In the genomic region with DNA sequence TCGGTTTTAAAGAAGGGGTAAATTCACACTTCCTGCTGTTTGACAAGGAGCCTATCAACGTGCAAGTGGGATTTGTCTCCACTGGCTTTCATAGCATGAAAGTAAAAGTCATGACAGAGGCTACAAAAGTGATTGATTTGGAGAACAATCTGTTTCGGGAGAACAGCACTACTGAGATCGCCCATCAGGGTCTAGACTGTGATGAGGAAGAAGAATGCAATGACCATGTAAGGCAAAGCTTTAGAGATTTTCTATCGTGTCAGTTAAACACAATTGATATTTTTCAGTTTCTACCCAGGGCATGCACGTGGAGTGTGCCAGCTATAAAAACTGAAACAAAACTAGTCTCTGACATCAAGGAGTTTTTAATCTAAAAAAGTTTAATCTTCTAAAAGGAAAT, we compare ENCODE assay signal across 1 cellular context.
TF ChIP-seq lines count a peak whose summit lies in the region.

No MANE protein-coding gene starts in this region.

TF ChIP-seq in GM23338, 12 proteins besides CTCF, POLR2A, EP300 and RAD21:
- TF ChIP-seq, protein P1, sequence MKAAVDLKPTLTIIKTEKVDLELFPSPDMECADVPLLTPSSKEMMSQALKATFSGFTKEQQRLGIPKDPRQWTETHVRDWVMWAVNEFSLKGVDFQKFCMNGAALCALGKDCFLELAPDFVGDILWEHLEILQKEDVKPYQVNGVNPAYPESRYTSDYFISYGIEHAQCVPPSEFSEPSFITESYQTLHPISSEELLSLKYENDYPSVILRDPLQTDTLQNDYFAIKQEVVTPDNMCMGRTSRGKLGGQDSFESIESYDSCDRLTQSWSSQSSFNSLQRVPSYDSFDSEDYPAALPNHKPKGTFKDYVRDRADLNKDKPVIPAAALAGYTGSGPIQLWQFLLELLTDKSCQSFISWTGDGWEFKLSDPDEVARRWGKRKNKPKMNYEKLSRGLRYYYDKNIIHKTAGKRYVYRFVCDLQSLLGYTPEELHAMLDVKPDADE (IDR thresholded peaks at IDR 0.05) = no peak
- no peak for TF ChIP-seq ZNF331 (CRISPR knock-in tag; IDR thresholded peaks at IDR 0.05; ENCODE audit: low read depth)
- TF ChIP-seq, protein P2, sequence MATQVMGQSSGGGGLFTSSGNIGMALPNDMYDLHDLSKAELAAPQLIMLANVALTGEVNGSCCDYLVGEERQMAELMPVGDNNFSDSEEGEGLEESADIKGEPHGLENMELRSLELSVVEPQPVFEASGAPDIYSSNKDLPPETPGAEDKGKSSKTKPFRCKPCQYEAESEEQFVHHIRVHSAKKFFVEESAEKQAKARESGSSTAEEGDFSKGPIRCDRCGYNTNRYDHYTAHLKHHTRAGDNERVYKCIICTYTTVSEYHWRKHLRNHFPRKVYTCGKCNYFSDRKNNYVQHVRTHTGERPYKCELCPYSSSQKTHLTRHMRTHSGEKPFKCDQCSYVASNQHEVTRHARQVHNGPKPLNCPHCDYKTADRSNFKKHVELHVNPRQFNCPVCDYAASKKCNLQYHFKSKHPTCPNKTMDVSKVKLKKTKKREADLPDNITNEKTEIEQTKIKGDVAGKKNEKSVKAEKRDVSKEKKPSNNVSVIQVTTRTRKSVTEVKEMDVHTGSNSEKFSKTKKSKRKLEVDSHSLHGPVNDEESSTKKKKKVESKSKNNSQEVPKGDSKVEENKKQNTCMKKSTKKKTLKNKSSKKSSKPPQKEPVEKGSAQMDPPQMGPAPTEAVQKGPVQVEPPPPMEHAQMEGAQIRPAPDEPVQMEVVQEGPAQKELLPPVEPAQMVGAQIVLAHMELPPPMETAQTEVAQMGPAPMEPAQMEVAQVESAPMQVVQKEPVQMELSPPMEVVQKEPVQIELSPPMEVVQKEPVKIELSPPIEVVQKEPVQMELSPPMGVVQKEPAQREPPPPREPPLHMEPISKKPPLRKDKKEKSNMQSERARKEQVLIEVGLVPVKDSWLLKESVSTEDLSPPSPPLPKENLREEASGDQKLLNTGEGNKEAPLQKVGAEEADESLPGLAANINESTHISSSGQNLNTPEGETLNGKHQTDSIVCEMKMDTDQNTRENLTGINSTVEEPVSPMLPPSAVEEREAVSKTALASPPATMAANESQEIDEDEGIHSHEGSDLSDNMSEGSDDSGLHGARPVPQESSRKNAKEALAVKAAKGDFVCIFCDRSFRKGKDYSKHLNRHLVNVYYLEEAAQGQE (IDR thresholded peaks at IDR 0.05; ENCODE audit: unreplicated experiment) = no peak
- TF ChIP-seq EZH2phosphoT487 (IDR thresholded peaks at IDR 0.05; ENCODE audit: unreplicated experiment) = no peak
- no peak for TF ChIP-seq NANOG (IDR thresholded peaks at IDR 0.05; ENCODE audit: borderline replicate concordance)
- TF ChIP-seq STAT1 (IDR thresholded peaks at IDR 0.05; ENCODE audit: unreplicated experiment) = no peak
- no peak for TF ChIP-seq CREB1 (CRISPR knock-in tag; IDR thresholded peaks at IDR 0.05; ENCODE audit: low read depth)
- TF ChIP-seq EZH2 (IDR thresholded peaks at IDR 0.05; ENCODE audit: low read depth, unreplicated experiment) = no peak
- TF ChIP-seq JUNB (IDR thresholded peaks at IDR 0.05; ENCODE audit: unreplicated experiment) = no peak
- no peak for TF ChIP-seq ZNF114 (CRISPR knock-in tag; IDR thresholded peaks at IDR 0.05)
- TF ChIP-seq POLR2AphosphoS5 (IDR thresholded peaks at IDR 0.05; ENCODE audit: low read depth) = no peak
- TF ChIP-seq, protein P3, sequence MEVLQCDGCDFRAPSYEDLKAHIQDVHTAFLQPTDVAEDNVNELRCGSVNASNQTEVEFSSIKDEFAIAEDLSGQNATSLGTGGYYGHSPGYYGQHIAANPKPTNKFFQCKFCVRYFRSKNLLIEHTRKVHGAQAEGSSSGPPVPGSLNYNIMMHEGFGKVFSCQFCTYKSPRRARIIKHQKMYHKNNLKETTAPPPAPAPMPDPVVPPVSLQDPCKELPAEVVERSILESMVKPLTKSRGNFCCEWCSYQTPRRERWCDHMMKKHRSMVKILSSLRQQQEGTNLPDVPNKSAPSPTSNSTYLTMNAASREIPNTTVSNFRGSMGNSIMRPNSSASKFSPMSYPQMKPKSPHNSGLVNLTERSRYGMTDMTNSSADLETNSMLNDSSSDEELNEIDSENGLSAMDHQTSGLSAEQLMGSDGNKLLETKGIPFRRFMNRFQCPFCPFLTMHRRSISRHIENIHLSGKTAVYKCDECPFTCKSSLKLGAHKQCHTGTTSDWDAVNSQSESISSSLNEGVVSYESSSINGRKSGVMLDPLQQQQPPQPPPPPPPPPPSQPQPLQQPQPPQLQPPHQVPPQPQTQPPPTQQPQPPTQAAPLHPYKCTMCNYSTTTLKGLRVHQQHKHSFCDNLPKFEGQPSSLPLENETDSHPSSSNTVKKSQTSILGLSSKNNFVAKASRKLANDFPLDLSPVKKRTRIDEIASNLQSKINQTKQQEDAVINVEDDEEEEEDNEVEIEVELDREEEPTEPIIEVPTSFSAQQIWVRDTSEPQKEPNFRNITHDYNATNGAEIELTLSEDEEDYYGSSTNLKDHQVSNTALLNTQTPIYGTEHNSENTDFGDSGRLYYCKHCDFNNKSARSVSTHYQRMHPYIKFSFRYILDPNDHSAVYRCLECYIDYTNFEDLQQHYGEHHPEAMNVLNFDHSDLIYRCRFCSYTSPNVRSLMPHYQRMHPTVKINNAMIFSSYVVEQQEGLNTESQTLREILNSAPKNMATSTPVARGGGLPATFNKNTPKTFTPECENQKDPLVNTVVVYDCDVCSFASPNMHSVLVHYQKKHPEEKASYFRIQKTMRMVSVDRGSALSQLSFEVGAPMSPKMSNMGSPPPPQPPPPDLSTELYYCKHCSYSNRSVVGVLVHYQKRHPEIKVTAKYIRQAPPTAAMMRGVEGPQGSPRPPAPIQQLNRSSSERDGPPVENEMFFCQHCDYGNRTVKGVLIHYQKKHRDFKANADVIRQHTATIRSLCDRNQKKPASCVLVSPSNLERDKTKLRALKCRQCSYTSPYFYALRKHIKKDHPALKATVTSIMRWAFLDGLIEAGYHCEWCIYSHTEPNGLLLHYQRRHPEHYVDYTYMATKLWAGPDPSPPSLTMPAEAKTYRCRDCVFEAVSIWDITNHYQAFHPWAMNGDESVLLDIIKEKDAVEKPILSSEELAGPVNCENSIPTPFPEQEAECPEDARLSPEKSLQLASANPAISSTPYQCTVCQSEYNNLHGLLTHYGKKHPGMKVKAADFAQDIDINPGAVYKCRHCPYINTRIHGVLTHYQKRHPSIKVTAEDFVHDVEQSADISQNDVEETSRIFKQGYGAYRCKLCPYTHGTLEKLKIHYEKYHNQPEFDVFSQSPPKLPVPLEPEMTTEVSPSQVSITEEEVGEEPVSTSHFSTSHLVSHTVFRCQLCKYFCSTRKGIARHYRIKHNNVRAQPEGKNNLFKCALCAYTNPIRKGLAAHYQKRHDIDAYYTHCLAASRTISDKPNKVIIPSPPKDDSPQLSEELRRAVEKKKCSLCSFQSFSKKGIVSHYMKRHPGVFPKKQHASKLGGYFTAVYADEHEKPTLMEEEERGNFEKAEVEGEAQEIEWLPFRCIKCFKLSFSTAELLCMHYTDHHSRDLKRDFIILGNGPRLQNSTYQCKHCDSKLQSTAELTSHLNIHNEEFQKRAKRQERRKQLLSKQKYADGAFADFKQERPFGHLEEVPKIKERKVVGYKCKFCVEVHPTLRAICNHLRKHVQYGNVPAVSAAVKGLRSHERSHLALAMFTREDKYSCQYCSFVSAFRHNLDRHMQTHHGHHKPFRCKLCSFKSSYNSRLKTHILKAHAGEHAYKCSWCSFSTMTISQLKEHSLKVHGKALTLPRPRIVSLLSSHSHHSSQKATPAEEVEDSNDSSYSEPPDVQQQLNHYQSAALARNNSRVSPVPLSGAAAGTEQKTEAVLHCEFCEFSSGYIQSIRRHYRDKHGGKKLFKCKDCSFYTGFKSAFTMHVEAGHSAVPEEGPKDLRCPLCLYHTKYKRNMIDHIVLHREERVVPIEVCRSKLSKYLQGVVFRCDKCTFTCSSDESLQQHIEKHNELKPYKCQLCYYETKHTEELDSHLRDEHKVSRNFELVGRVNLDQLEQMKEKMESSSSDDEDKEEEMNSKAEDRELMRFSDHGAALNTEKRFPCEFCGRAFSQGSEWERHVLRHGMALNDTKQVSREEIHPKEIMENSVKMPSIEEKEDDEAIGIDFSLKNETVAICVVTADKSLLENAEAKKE (CRISPR knock-in tag; IDR thresholded peaks at IDR 0.05) = no peak
